ENCODE assay signal across 12 cellular contexts in genomic region chr22:46114518-46115387, GRCh38. TPM values are rescaled to one million over a fixed set of nuclear protein-coding genes. Genes with fewer than 3 reads are reported as not detected.
DNase-seq lines count a peak whose midpoint lies in the region; ATAC-seq, FAIRE-seq and TF ChIP-seq lines count a peak whose summit lies in the region.
"Had no signal": no experiment of that assay in that cellular context is flagged by ENCODE, and none has a peak within 500 bp of the region (broad histone marks: within the 10 kb centered on the region; RNA-seq: fewer than 3 reads in every experiment).

No MANE protein-coding gene starts in this region.

- H2BK5ac ChIP-seq in mesenchymal stem cell (ENCODE audit: low read depth, low read length, poor library complexity, severe bottlenecking) = no peak overlapping the region

- no peak overlapping the region for H3K23ac ChIP-seq in mesenchymal stem cell (ENCODE audit: low read length in 2 of 2)

- no peaks in the 10 kb centered on the region for H3K9me3 ChIP-seq in breast epithelium
- H3K9me3 ChIP-seq in mesenchymal stem cell (ENCODE audit: control insufficient read depth, low read length) = no peaks in the 10 kb centered on the region

- H2AK5ac ChIP-seq in mesenchymal stem cell (ENCODE audit: low read length, severe bottlenecking) = peak overlapping the region; percentile 85

- H2AFZ ChIP-seq in mesenchymal stem cell (ENCODE audit: low read depth, low read length) = no peak overlapping the region

- no peak for TF ChIP-seq POLR2A in breast epithelium (IDR thresholded peaks at IDR 0.05)

- peak; percentile 52 for FAIRE-seq in urothelium cell line (lab: Jason Lieb, UNC)
- FAIRE-seq: GM12878, TTC549 had no signal

- H3K27ac Mint-ChIP-seq in activated naive CD4-positive, alpha-beta T cell treated with anti-CD3 and anti-CD28 coated beads for 36 hours = no peak overlapping the region

- no peaks in the 10 kb centered on the region for H3K36me3 ChIP-seq in breast epithelium
- peaks cover 52 to 57% of the 10 kb centered on the region in 2 experiments for H3K36me3 ChIP-seq in mesenchymal stem cell (ENCODE audit: control insufficient read depth in 1 of 2, insufficient read depth in 2 of 2, low read depth in 1 of 2, low read length in 2 of 2)

- peaks cover 9 to 24% of the 10 kb centered on the region in 2 donors for H3K4me1 ChIP-seq in breast epithelium
- H3K4me1 ChIP-seq in mesenchymal stem cell (ENCODE audit: control insufficient read depth, insufficient read depth, low read depth, low read length) = peaks cover 78% of the 10 kb centered on the region

- ATAC-seq in HG02623 (IDR thresholded peaks at IDR 0.05; ENCODE audit: unreplicated experiment) = no peak
- ATAC-seq in GM19324 (IDR thresholded peaks at IDR 0.05; ENCODE audit: low FRiP score, unreplicated experiment) = no peak
- ATAC-seq: GM12878; naive thymus-derived CD8-positive, alpha-beta T cell had no signal

- no peak overlapping the region for H3K4me2 ChIP-seq in mesenchymal stem cell (ENCODE audit: low read length, poor library complexity, severe bottlenecking)

- CTCF ChIA-PET in activated naive CD4-positive, alpha-beta T cell treated with anti-CD3 and anti-CD28 coated beads for 36 hours (lab: Charles Lee) = interaction anchor here (0.8 to 11.6 kb wide), 6 partner anchors 20 to 120 kb away, joined by 3 to 209 read pairs (median 4); no protein-coding TSS in a partner anchor

- H3K27me3 Mint-ChIP-seq in activated naive CD4-positive, alpha-beta T cell treated with anti-CD3 and anti-CD28 coated beads for 36 hours (ENCODE audit: low read depth) = no peaks in the 10 kb centered on the region
- H3K27me3 Mint-ChIP-seq: naive thymus-derived CD8-positive, alpha-beta T cell had no signal

- H4K8ac ChIP-seq in mesenchymal stem cell (ENCODE audit: low read length) = no peak overlapping the region

- H2BK15ac ChIP-seq in mesenchymal stem cell (ENCODE audit: low read depth, poor library complexity, severe bottlenecking) = peak overlapping the region; percentile 20

- H3K27ac ChIP-seq in breast epithelium (peak overlapping the region; percentile 91 to 99), mesenchymal stem cell (ENCODE audit: low read length, poor library complexity, severe bottlenecking) (no peak overlapping the region)

- H3K79me1 ChIP-seq in mesenchymal stem cell (replicated peaks; ENCODE audit: low read length, poor library complexity, severe bottlenecking) = peaks cover 10% of the 10 kb centered on the region

- H3K4ac ChIP-seq in mesenchymal stem cell (ENCODE audit: low read depth in 1 of 2, low read length in 2 of 2) = no peak overlapping the region

- intact Hi-C loops in activated naive CD4-positive, alpha-beta T cell treated with anti-CD3 and anti-CD28 coated beads for 36 hours (cut with micrococcal nuclease) = no loop called here
- intact Hi-C loops in breast epithelium (cut with DNase I; ENCODE audit: low total_unique reads) = loop anchor here (2.0 to 5.0 kb wide), 2 partner anchors 104 to 1028 kb away; no protein-coding TSS in a partner anchor

- no peak overlapping the region for H3K4me3 Mint-ChIP-seq in activated naive CD4-positive, alpha-beta T cell treated with anti-CD3 and anti-CD28 coated beads for 36 hours
- H3K4me3 Mint-ChIP-seq: naive thymus-derived CD8-positive, alpha-beta T cell had no signal

- peak overlapping the region in 1 of 2 experiments; percentile 19 for H3K18ac ChIP-seq in mesenchymal stem cell (ENCODE audit: low read depth in 1 of 2, low read length in 2 of 2)

- no peaks in the 10 kb centered on the region for H3K9me3 Mint-ChIP-seq in activated naive CD4-positive, alpha-beta T cell treated with anti-CD3 and anti-CD28 coated beads for 36 hours
- H3K9me3 Mint-ChIP-seq: naive thymus-derived CD8-positive, alpha-beta T cell had no signal

- H3K9ac ChIP-seq in mesenchymal stem cell (ENCODE audit: low read length) = peak overlapping the region; percentile 72

- H3K4me3 ChIP-seq in breast epithelium (no peak overlapping the region), mesenchymal stem cell (ENCODE audit: insufficient read depth in 1 of 2, low read depth in 1 of 2, low read length in 2 of 2) (no peak overlapping the region)
- H3K4me3 ChIP-seq: GM12878 had no signal

- H3K14ac ChIP-seq in mesenchymal stem cell (ENCODE audit: low read length in 2 of 2) = peak overlapping the region in 1 of 2 experiments; percentile 44

- peak overlapping the region; percentile 40 for H4K91ac ChIP-seq in mesenchymal stem cell (ENCODE audit: low read length)

- peak in 2 of 3 donors; percentile 6 to 43 for TF ChIP-seq CTCF in breast epithelium (IDR thresholded peaks at IDR 0.05)

- H2BK12ac ChIP-seq in mesenchymal stem cell (ENCODE audit: low read length in 2 of 2) = peak overlapping the region in 1 of 2 experiments; percentile 66

- no peaks in the 10 kb centered on the region for H3K36me3 Mint-ChIP-seq in activated naive CD4-positive, alpha-beta T cell treated with anti-CD3 and anti-CD28 coated beads for 36 hours (ENCODE audit: low read depth)
- H3K36me3 Mint-ChIP-seq: naive thymus-derived CD8-positive, alpha-beta T cell had no signal

- H3K27me3 ChIP-seq in breast epithelium (no peaks in the 10 kb centered on the region), mesenchymal stem cell (ENCODE audit: control insufficient read depth in 1 of 2, insufficient read depth in 1 of 2, low read length in 2 of 2) (no peaks in the 10 kb centered on the region)

- DNase-seq in activated naive CD4-positive, alpha-beta T cell treated with anti-CD3 and anti-CD28 coated beads for 36 hours = peak; percentile 10
- no peak for DNase-seq in activated naive CD4-positive, alpha-beta T cell (lab: John Stamatoyannopoulos, UW)
- DNase-seq in breast epithelium (ENCODE audit: low spot score in 2 of 2) (no peak), mesenchymal stem cell (no peak), urothelium cell line (ENCODE audit: low spot score) (no peak), T-helper 1 cell (no peak)
- DNase-seq: naive thymus-derived CD8-positive, alpha-beta T cell; NCI-H345 had no signal

- H2BK120ac ChIP-seq in mesenchymal stem cell (ENCODE audit: low read depth, low read length) = no peak overlapping the region

- 74% methylated on average over 15 of the region's 15 CpGs for WGBS in mesenchymal stem cell

- no peaks in the 10 kb centered on the region for H3K4me1 Mint-ChIP-seq in activated naive CD4-positive, alpha-beta T cell treated with anti-CD3 and anti-CD28 coated beads for 36 hours (ENCODE audit: low read depth)

RNA-seq across cellular contexts. Expression of gene PPARA, which starts 35.6 kb away (rescaled TPM):
- 1 to 10 TPM; 4.9 to 6.5 TPM for total RNA-seq in activated naive CD4-positive, alpha-beta T cell treated with anti-CD3 and anti-CD28 coated beads for 36 hours
- 10 to 100 TPM; 15.2 to 31.0 (median 22.3) TPM for total RNA-seq in breast epithelium
- 7.7 TPM for polyA plus RNA-seq in mesenchymal stem cell (2013, experiment 1 of 2)
- polyA plus RNA-seq in mesenchymal stem cell (2013, experiment 2 of 2) = 6.9 TPM
